Comparison of ENCODE assay signal across 8 cellular contexts in genomic region chr14:22536853-22537338, GRCh38. TPM values are rescaled to one million over a fixed set of nuclear protein-coding genes. Genes with fewer than 3 reads are reported as not detected.
DNase-seq lines count a peak whose midpoint lies in the region; ATAC-seq and TF ChIP-seq lines count a peak whose summit lies in the region.

No MANE protein-coding gene starts in this region.

- CTCF ChIA-PET in CD8-positive, alpha-beta T cell (lab: Charles Lee) = interaction anchor here (0.9 to 7.4 kb wide), 8 partner anchors 9 to 619 kb away, joined by 3 to 67 read pairs (median 14); no protein-coding TSS in a partner anchor

- H3K36me3 ChIP-seq in CD8-positive, alpha-beta T cell (ENCODE audit: insufficient read depth, low read length) = peaks cover 83% of the 10 kb centered on the region
- no peaks in the 10 kb centered on the region for H3K36me3 ChIP-seq in muscle layer of colon (ENCODE audit: insufficient read depth, low read length)
- H3K36me3 ChIP-seq in stomach = no peaks in the 10 kb centered on the region

- no peaks in the 10 kb centered on the region for H3K27me3 Mint-ChIP-seq in CD8-positive, alpha-beta T cell (ENCODE audit: low read depth)

- no peak overlapping the region for H3K9ac ChIP-seq in muscle layer of colon (ENCODE audit: low read length)

- H3K4me1 Mint-ChIP-seq in CD8-positive, alpha-beta T cell (ENCODE audit: low read depth) = peaks cover 96% of the 10 kb centered on the region

- no peaks in the 10 kb centered on the region for H3K9me3 Mint-ChIP-seq in CD8-positive, alpha-beta T cell

- peak; percentile 86 for ATAC-seq in CD8-positive, alpha-beta T cell
- ATAC-seq in GM21381 (IDR thresholded peaks at IDR 0.05; ENCODE audit: unreplicated experiment) = peak; percentile 64

- no peak for TF ChIP-seq EP300 in stomach (IDR thresholded peaks at IDR 0.05)

- peak overlapping the region; percentile 93 for H3K27ac Mint-ChIP-seq in CD8-positive, alpha-beta T cell

- peak overlapping the region; percentile 50 for H3K27ac ChIP-seq in CD8-positive, alpha-beta T cell (ENCODE audit: low read depth, low read length)
- H3K27ac ChIP-seq in coronary artery (peak overlapping the region; percentile 26 to 77), muscle layer of colon (ENCODE audit: low read depth, low read length) (peak overlapping the region; percentile 52), stomach (peak overlapping the region in 4 of 5 donors; percentile 38 to 62 (median 60))

- no peak for TF ChIP-seq POLR2A in stomach (IDR thresholded peaks at IDR 0.05)

- no peaks in the 10 kb centered on the region for H3K27me3 ChIP-seq in CD8-positive, alpha-beta T cell (ENCODE audit: insufficient read depth, low read length)
- no peaks in the 10 kb centered on the region for H3K27me3 ChIP-seq in muscle layer of colon (ENCODE audit: control insufficient read depth in 1 of 2, insufficient read depth in 2 of 2, low read length in 2 of 2)
- no peaks in the 10 kb centered on the region for H3K27me3 ChIP-seq in stomach

- DNase-seq in CD8-positive, alpha-beta T cell = peak in 6 of 7 experiments; percentile 65 to 90 (median 81)
- DNase-seq in HT1080 (ENCODE audit: low read depth) (peak; percentile 99), coronary artery (ENCODE audit: low spot score) (no peak), stomach (peak; percentile 55), mesenteric fat pad (ENCODE audit: low spot score) (no peak)
- DNase-seq in activated CD4-positive, alpha-beta T cell treated with anti-CD3 and anti-CD28 coated beads for 4 hours = peak; percentile 92 to 93

- peak overlapping the region; percentile 38 for H3K4me3 ChIP-seq in CD8-positive, alpha-beta T cell (ENCODE audit: low read depth, low read length)
- H3K4me3 ChIP-seq in coronary artery (no peak overlapping the region), muscle layer of colon (ENCODE audit: low read depth in 1 of 2, low read length in 2 of 2) (no peak overlapping the region), stomach (no peak overlapping the region)

- WGBS in stomach, 5 donors = 46 to 64% (median 57%) methylated on average over 6 of the region's 6 CpGs

- POLR2A ChIA-PET in CD8-positive, alpha-beta T cell (lab: Charles Lee) = interaction anchor here (0.6 to 8.3 kb wide), 8 partner anchors 8 to 228 kb away, joined by 3 to 251 read pairs (median 6); no protein-coding TSS in a partner anchor

- peaks cover 96% of the 10 kb centered on the region for H3K36me3 Mint-ChIP-seq in CD8-positive, alpha-beta T cell

- H3K4me3 Mint-ChIP-seq in CD8-positive, alpha-beta T cell = peak overlapping the region; percentile 76

- H3K9me3 ChIP-seq in CD8-positive, alpha-beta T cell (ENCODE audit: low read length) = no peaks in the 10 kb centered on the region
- H3K9me3 ChIP-seq in muscle layer of colon (ENCODE audit: low read length) = no peaks in the 10 kb centered on the region
- no peaks in the 10 kb centered on the region for H3K9me3 ChIP-seq in stomach

- no peak for TF ChIP-seq CTCF in CD8-positive, alpha-beta T cell (IDR thresholded peaks at IDR 0.05)
- TF ChIP-seq CTCF in coronary artery (IDR thresholded peaks at IDR 0.05) (no peak), stomach (IDR thresholded peaks at IDR 0.05) (no peak)

- intact Hi-C loops in CD8-positive, alpha-beta T cell (cut with DNase I, micrococcal nuclease) = loop anchor here (1.0 to 5.0 kb wide), 5 partner anchors 9 to 534 kb away; no protein-coding TSS in a partner anchor
- intact Hi-C loops in stomach (cut with DNase I; ENCODE audit: low total_unique reads) = no loop called here

- peaks cover 98% of the 10 kb centered on the region for H3K4me1 ChIP-seq in CD8-positive, alpha-beta T cell (ENCODE audit: insufficient read depth, low read length)
- H3K4me1 ChIP-seq in muscle layer of colon (ENCODE audit: insufficient read depth, low read length) (peaks cover 12% of the 10 kb centered on the region), stomach (peaks cover 0 to 28% (median 10%) of the 10 kb centered on the region in 4 donors)

RNA-seq across cellular contexts. Expression of gene DAD1, which starts 52.1 kb away (rescaled TPM):
- 10 to 100 TPM; 27.2 to 35.6 TPM for total RNA-seq in CD8-positive, alpha-beta T cell
- total RNA-seq in HT1080 (2014; rRNA removed; shearing (Covaris generic)) = 280 and 308 TPM in 2 replicates
- polyA plus RNA-seq in HT1080 (2015; cell fraction: cytosol; rRNA removed) = 275 and 317 TPM in 2 replicates
- polyA plus RNA-seq in HT1080 (2015; cell fraction: nucleus; rRNA removed) = 148 and 176 TPM in 2 replicates
- total RNA-seq in stomach = 100 to 1,000 TPM in 2 of 5 donors, 10 to 100 TPM in 2, not detected in 1; 36.8 to 191 (median 80.8) TPM
- polyA plus RNA-seq in stomach = 100 to 1,000 TPM; 172 to 236 (median 202) TPM
- 180 TPM for total RNA-seq in mesenteric fat pad

Comparison
In these comparisons a context has a peak if more than half of its experiments do, and no peak if none do; other contexts are left out.
1. DNase-seq: peak in CD8-positive, alpha-beta T cell (6 of 7), HT1080 (single experiment), activated CD4-positive, alpha-beta T cell treated with anti-CD3 and anti-CD28 coated beads for 4 hours (2 of 2) and stomach (single experiment); none in coronary artery (single experiment) and mesenteric fat pad (single experiment).
2. Peak in every context shown above with its lines, with median percentiles within 50 percentile points of each other: H3K27ac ChIP-seq.